1 cellular context compared by ENCODE assay signal in genomic region chr4:16794816-16795445, GRCh38.
TF ChIP-seq lines count a peak whose summit lies in the region.

No MANE protein-coding gene starts in this region.

TF ChIP-seq in GM23338, 12 proteins besides CTCF, POLR2A, EP300 and RAD21 (continued from another document):
- TF ChIP-seq, protein P1, sequence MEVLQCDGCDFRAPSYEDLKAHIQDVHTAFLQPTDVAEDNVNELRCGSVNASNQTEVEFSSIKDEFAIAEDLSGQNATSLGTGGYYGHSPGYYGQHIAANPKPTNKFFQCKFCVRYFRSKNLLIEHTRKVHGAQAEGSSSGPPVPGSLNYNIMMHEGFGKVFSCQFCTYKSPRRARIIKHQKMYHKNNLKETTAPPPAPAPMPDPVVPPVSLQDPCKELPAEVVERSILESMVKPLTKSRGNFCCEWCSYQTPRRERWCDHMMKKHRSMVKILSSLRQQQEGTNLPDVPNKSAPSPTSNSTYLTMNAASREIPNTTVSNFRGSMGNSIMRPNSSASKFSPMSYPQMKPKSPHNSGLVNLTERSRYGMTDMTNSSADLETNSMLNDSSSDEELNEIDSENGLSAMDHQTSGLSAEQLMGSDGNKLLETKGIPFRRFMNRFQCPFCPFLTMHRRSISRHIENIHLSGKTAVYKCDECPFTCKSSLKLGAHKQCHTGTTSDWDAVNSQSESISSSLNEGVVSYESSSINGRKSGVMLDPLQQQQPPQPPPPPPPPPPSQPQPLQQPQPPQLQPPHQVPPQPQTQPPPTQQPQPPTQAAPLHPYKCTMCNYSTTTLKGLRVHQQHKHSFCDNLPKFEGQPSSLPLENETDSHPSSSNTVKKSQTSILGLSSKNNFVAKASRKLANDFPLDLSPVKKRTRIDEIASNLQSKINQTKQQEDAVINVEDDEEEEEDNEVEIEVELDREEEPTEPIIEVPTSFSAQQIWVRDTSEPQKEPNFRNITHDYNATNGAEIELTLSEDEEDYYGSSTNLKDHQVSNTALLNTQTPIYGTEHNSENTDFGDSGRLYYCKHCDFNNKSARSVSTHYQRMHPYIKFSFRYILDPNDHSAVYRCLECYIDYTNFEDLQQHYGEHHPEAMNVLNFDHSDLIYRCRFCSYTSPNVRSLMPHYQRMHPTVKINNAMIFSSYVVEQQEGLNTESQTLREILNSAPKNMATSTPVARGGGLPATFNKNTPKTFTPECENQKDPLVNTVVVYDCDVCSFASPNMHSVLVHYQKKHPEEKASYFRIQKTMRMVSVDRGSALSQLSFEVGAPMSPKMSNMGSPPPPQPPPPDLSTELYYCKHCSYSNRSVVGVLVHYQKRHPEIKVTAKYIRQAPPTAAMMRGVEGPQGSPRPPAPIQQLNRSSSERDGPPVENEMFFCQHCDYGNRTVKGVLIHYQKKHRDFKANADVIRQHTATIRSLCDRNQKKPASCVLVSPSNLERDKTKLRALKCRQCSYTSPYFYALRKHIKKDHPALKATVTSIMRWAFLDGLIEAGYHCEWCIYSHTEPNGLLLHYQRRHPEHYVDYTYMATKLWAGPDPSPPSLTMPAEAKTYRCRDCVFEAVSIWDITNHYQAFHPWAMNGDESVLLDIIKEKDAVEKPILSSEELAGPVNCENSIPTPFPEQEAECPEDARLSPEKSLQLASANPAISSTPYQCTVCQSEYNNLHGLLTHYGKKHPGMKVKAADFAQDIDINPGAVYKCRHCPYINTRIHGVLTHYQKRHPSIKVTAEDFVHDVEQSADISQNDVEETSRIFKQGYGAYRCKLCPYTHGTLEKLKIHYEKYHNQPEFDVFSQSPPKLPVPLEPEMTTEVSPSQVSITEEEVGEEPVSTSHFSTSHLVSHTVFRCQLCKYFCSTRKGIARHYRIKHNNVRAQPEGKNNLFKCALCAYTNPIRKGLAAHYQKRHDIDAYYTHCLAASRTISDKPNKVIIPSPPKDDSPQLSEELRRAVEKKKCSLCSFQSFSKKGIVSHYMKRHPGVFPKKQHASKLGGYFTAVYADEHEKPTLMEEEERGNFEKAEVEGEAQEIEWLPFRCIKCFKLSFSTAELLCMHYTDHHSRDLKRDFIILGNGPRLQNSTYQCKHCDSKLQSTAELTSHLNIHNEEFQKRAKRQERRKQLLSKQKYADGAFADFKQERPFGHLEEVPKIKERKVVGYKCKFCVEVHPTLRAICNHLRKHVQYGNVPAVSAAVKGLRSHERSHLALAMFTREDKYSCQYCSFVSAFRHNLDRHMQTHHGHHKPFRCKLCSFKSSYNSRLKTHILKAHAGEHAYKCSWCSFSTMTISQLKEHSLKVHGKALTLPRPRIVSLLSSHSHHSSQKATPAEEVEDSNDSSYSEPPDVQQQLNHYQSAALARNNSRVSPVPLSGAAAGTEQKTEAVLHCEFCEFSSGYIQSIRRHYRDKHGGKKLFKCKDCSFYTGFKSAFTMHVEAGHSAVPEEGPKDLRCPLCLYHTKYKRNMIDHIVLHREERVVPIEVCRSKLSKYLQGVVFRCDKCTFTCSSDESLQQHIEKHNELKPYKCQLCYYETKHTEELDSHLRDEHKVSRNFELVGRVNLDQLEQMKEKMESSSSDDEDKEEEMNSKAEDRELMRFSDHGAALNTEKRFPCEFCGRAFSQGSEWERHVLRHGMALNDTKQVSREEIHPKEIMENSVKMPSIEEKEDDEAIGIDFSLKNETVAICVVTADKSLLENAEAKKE (CRISPR knock-in tag; IDR thresholded peaks at IDR 0.05): no peak
- no peak for TF ChIP-seq EZH2 (IDR thresholded peaks at IDR 0.05; ENCODE audit: low read depth, unreplicated experiment)
